In genomic region chr6:123811378-123811777, GRCh38 we compare ENCODE assay signal across 15 cellular contexts.
DNase-seq lines count a peak whose midpoint lies in the region; ATAC-seq lines count a peak whose summit lies in the region.
"Had no signal": no experiment of that assay in that cellular context is flagged by ENCODE, and none has a peak within 500 bp of the region (broad histone marks: within the 10 kb centered on the region; RNA-seq: fewer than 3 reads in every experiment).

No MANE protein-coding gene starts in this region.

- no peak for ATAC-seq in HG02885 (IDR thresholded peaks at IDR 0.05; ENCODE audit: poor library complexity, unreplicated experiment)

- peak; percentile 28 for DNase-seq in NCI-H1105 treated with DMSO at 0.1 percent for 48 hours (lab: John Stamatoyannopoulos, UW)
- no peak for DNase-seq in NCI-H1105 (lab: John Stamatoyannopoulos, UW)
- DNase-seq in pons (ENCODE audit: low spot score), result peak; percentile 51
- DNase-seq in NCI-H2081 (lab: John Stamatoyannopoulos, UW), result no peak
- no peak for DNase-seq in activated naive CD4-positive, alpha-beta T cell (lab: John Stamatoyannopoulos, UW)
- DNase-seq: AML-193; Caco-2; CD8-positive, alpha-beta memory T cell; DND-41; GDM1 had no signal

- H3K27ac ChIP-seq in angular gyrus (ENCODE audit: low read depth, low read length), result peak overlapping the region; percentile 85
- H3K27ac ChIP-seq: 22Rv1, BLaER1, HL-60 had no signal

Comparison
In these comparisons a context has a peak if more than half of its experiments do, and no peak if none do; other contexts are left out.
1. DNase-seq: peak in NCI-H1105 treated with DMSO at 0.1 percent for 48 hours (single experiment) and pons (single experiment); none in NCI-H1105 (single experiment), NCI-H2081 (0 of 2) and activated naive CD4-positive, alpha-beta T cell (0 of 4).